In the genomic region with DNA sequence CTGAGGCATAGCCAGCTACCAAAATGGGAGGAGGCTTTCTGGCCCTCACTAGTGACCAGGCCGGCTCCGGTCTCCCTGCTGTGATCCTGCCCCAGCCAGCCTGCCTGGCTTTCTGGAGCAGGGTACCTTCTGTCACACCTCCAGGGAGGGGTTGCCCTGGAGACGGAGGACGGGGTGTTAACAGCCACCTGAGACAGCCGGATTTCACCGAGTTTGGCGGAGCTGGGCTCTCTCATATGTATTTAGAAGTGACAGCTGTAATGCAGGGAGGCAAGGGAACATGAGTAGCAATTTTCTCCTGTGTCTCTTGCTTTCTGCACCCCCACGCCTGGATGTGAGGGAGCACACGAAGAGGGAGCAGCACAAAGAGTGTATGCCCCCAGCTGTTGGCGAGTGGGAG, we compare ENCODE assay signal across 24 cellular contexts.
"Had no signal": no experiment of that assay in that cellular context is flagged by ENCODE, and none has a peak within 500 bp of the region (broad histone marks: within the 10 kb centered on the region; RNA-seq: fewer than 3 reads in every experiment).

No MANE protein-coding gene starts in this region.

- H3K9me3 ChIP-seq: pancreas, prostate gland, upper lobe of left lung had no signal

- H3K36me3 ChIP-seq: pancreas, prostate gland, upper lobe of left lung had no signal

- H3K27me3 ChIP-seq: hepatocyte, pancreas, upper lobe of left lung had no signal

- ATAC-seq: activated CD4-positive, alpha-beta T cell treated with anti-CD3 and anti-CD28 coated beads for 36 hours; activated CD8-positive, alpha-beta memory T cell treated with anti-CD3 and anti-CD28 coated beads, Interleukin-2, amount 10 ng/mL, durations not matched to agents 7 days and 5 days; activated CD8-positive, alpha-beta T cell treated with anti-CD3 and anti-CD28 coated beads, Interleukin-2, amount 10 ng/mL, durations not matched to agents 7 days and 5 days; activated naive CD8-positive, alpha-beta T cell treated with anti-CD3 and anti-CD28 coated beads, Interleukin-2, amount 50 U/mL, for 24 hours; naive thymus-derived CD4-positive, alpha-beta T cell; pancreas; stimulated activated memory B cell treated with anti-CD40 and anti-IgM and Interleukin-4, amounts not matched to agents 10 μg/mL and 1 μg/mL and 100 μg/mL, for 72 hours had no signal

- H3K4me1 ChIP-seq: pancreas, prostate gland, upper lobe of left lung had no signal

- DNase-seq: activated B cell treated with CpG ODN at 0.5 μM for 24 hours; activated CD4-positive, alpha-beta T cell treated with anti-CD3 and anti-CD28 coated beads for 36 hours; activated CD8-positive, alpha-beta memory T cell treated with anti-CD3 and anti-CD28 coated beads, Interleukin-2, amount 10 ng/mL, durations not matched to agents 7 days and 5 days; activated CD8-positive, alpha-beta T cell treated with anti-CD3 and anti-CD28 coated beads, Interleukin-2, amount 10 ng/mL, durations not matched to agents 7 days and 5 days; activated naive CD8-positive, alpha-beta T cell treated with anti-CD3 and anti-CD28 coated beads, Interleukin-2, amount 50 U/mL, for 24 hours; activated T-cell treated with anti-CD3 and anti-CD28 coated beads, Interleukin-2, amount 50 U/mL, for 48 hours; amygdala; dermis blood vessel endothelial cell; effector CD4-positive, alpha-beta T cell; islet precursor cell; mammary epithelial cell; naive thymus-derived CD4-positive, alpha-beta T cell; pancreas; stimulated activated CD4-positive, alpha-beta T cell treated with anti-CD3 and anti-CD28 coated beads, Interleukin-1b, Interleukin-23, amount 100 ng/mL, for 48 hours; stimulated activated CD4-positive, alpha-beta T cell treated with anti-CD3 and anti-CD28 coated beads, Interleukin-4, amount 100 ng/mL, for 4 hours; stimulated activated CD8-positive, alpha-beta memory T cell treated with anti-CD3 and anti-CD28 coated beads, Interleukin-4, amount 100 ng/mL, for 48 hours; stimulated activated naive CD8-positive, alpha-beta T cell treated with anti-CD3 and anti-CD28 coated beads, Interleukin-15, amount 100 ng/mL, for 72 hours; T-helper 2 cell; upper lobe of left lung had no signal

- H3K4me3 ChIP-seq: hepatocyte, pancreas, prostate gland, smooth muscle cell, upper lobe of left lung had no signal

- H3K27ac ChIP-seq: epithelial cell of prostate, hepatocyte, pancreas, prostate gland, upper lobe of left lung had no signal
